In genomic region chr19:1847684-1848398, GRCh38 we compare ENCODE assay signal across 8 cellular contexts. TPM values are rescaled to one million over a fixed set of nuclear protein-coding genes. Genes with fewer than 3 reads are reported as not detected.
A peak's percentile ranks its signal among the peaks of the same experiment; 100 is the strongest.
DNase-seq lines count a peak whose midpoint lies in the region; ATAC-seq lines count a peak whose summit lies in the region.

No MANE protein-coding gene starts in this region.

- H3K36me3 ChIP-seq in mesenchymal stem cell (ENCODE audit: control insufficient read depth in 1 of 2, insufficient read depth in 2 of 2, low read depth in 1 of 2, low read length in 2 of 2): peaks cover 4 to 53% of the 10 kb centered on the region in 2 experiments
- H3K36me3 ChIP-seq in urinary bladder (ENCODE audit: insufficient read depth): no peaks in the 10 kb centered on the region

- no peak for DNase-seq in activated CD4-positive, CD25-positive, alpha-beta regulatory T cell (lab: John Stamatoyannopoulos, UW)
- DNase-seq in RPMI7951 (ENCODE audit: low read depth): peak; percentile 55
- peak; percentile 80 for DNase-seq in dermis blood vessel endothelial cell
- peak; percentile 88 for DNase-seq in mesenchymal stem cell
- DNase-seq in ecto neural progenitor cell (ENCODE audit: low spot score): no peak

- under 1% methylated on average over 64 of the region's 72 CpGs for WGBS in mesenchymal stem cell
- under 1% methylated on average over 71 of the region's 72 CpGs for WGBS in urinary bladder

- H2BK12ac ChIP-seq in mesenchymal stem cell (ENCODE audit: low read length in 2 of 2): no peak overlapping the region

- peak; percentile 13 to 22 for ATAC-seq in activated CD4-positive, CD25-positive, alpha-beta regulatory T cell treated with anti-CD3 and anti-CD28 coated beads, Interleukin-2, amount 50 U/mL, for 24 hours
- ATAC-seq in HG02970 (IDR thresholded peaks at IDR 0.05; ENCODE audit: low FRiP score, unreplicated experiment): peak; percentile 27

- peak overlapping the region; percentile 82 for H3K4me2 ChIP-seq in mesenchymal stem cell (ENCODE audit: low read length, poor library complexity, severe bottlenecking)

- no peaks in the 10 kb centered on the region for H3K27me3 ChIP-seq in mesenchymal stem cell (ENCODE audit: control insufficient read depth in 1 of 2, insufficient read depth in 1 of 2, low read length in 2 of 2)

- H3K4me1 ChIP-seq in mesenchymal stem cell (ENCODE audit: control insufficient read depth, insufficient read depth, low read depth, low read length) (peaks cover 30% of the 10 kb centered on the region), urinary bladder (ENCODE audit: insufficient read depth) (peaks cover 3% of the 10 kb centered on the region)

- H2AK5ac ChIP-seq in mesenchymal stem cell (ENCODE audit: low read length, severe bottlenecking): no peak overlapping the region

- peak overlapping the region; percentile 81 for H2BK15ac ChIP-seq in mesenchymal stem cell (ENCODE audit: low read depth, poor library complexity, severe bottlenecking)

- peaks cover 21% of the 10 kb centered on the region for H3K79me1 ChIP-seq in mesenchymal stem cell (replicated peaks; ENCODE audit: low read length, poor library complexity, severe bottlenecking)

- H3K27ac ChIP-seq in mesenchymal stem cell (ENCODE audit: low read length, poor library complexity, severe bottlenecking) (peak overlapping the region; percentile 31), urinary bladder (ENCODE audit: low read depth) (peak overlapping the region; percentile 96)

- H2BK5ac ChIP-seq in mesenchymal stem cell (ENCODE audit: low read depth, low read length, poor library complexity, severe bottlenecking): peak overlapping the region; percentile 99

- H2BK120ac ChIP-seq in mesenchymal stem cell (ENCODE audit: low read depth, low read length): peak overlapping the region; percentile 97

- no peak overlapping the region for H2AFZ ChIP-seq in mesenchymal stem cell (ENCODE audit: low read depth, low read length)

- H4K8ac ChIP-seq in mesenchymal stem cell (ENCODE audit: low read length): peak overlapping the region; percentile 42

- peak overlapping the region; percentile 99 for H3K9ac ChIP-seq in mesenchymal stem cell (ENCODE audit: low read length)

- H4K91ac ChIP-seq in mesenchymal stem cell (ENCODE audit: low read length): peak overlapping the region; percentile 20

- H3K4me3 ChIP-seq in mesenchymal stem cell (ENCODE audit: insufficient read depth in 1 of 2, low read depth in 1 of 2, low read length in 2 of 2): peak overlapping the region; percentile 77 to 89
- peak overlapping the region; percentile 96 for H3K4me3 ChIP-seq in urinary bladder (ENCODE audit: low read depth, low read length)

- peak overlapping the region; percentile 13 to 100 for H3K18ac ChIP-seq in mesenchymal stem cell (ENCODE audit: low read depth in 1 of 2, low read length in 2 of 2)

- H3K9me3 ChIP-seq in mesenchymal stem cell (ENCODE audit: control insufficient read depth, low read length): no peaks in the 10 kb centered on the region

- H3K14ac ChIP-seq in mesenchymal stem cell (ENCODE audit: low read length in 2 of 2): no peak overlapping the region

- H3K23ac ChIP-seq in mesenchymal stem cell (ENCODE audit: low read length in 2 of 2): peak overlapping the region in 1 of 2 experiments; percentile 20

- peak overlapping the region; percentile 88 to 98 for H3K4ac ChIP-seq in mesenchymal stem cell (ENCODE audit: low read depth in 1 of 2, low read length in 2 of 2)

RNA-seq across cellular contexts. Expression of gene REXO1, which starts 0.4 kb away (rescaled TPM):
- 3.3 and 3.5 TPM in 2 replicates for total RNA-seq in RPMI7951 (2014; rRNA removed; shearing (Covaris generic))
- total RNA-seq in dermis blood vessel endothelial cell: 8.7 and 14.0 TPM in 2 replicates
- 16.0 TPM for polyA plus RNA-seq in mesenchymal stem cell (2013, experiment 1 of 2)
- polyA plus RNA-seq in mesenchymal stem cell (2013, experiment 2 of 2): 14.2 TPM
- total RNA-seq in urinary bladder: 7.9 TPM
- 20.5 TPM for polyA plus RNA-seq in urinary bladder

RNA-seq across cellular contexts. Expression of gene KLF16, which starts 15.5 kb away (rescaled TPM):
- total RNA-seq in RPMI7951 (2014; rRNA removed; shearing (Covaris generic)): 2.9 and 4.2 TPM in 2 replicates
- total RNA-seq in dermis blood vessel endothelial cell (5.3 and 9.5 TPM in 2 replicates), urinary bladder (3.6 TPM)
- 25.8 TPM for polyA plus RNA-seq in mesenchymal stem cell (2013, experiment 1 of 2)
- 28.0 TPM for polyA plus RNA-seq in mesenchymal stem cell (2013, experiment 2 of 2)
- polyA plus RNA-seq in urinary bladder: 17.6 TPM

RNA-seq across cellular contexts. Expression of gene ATP8B3, which starts 35.8 kb away (rescaled TPM):
- 5.5 and 7.8 TPM in 2 replicates for total RNA-seq in RPMI7951 (2014; rRNA removed; shearing (Covaris generic))
- total RNA-seq in dermis blood vessel endothelial cell: 0.85 and 1.2 TPM in 2 replicates
- polyA plus RNA-seq in mesenchymal stem cell (2013, experiment 1 of 2): 3.5 TPM
- polyA plus RNA-seq in mesenchymal stem cell (2013, experiment 2 of 2): 3.2 TPM
- 1.4 TPM for total RNA-seq in urinary bladder
- polyA plus RNA-seq in urinary bladder: 1.6 TPM

RNA-seq across cellular contexts. Expression of gene ABHD17A, which starts 37.5 kb away (rescaled TPM):
- total RNA-seq in RPMI7951 (2014; rRNA removed; shearing (Covaris generic)): 42.1 and 61.5 TPM in 2 replicates
- total RNA-seq in dermis blood vessel endothelial cell: 111 and 142 TPM in 2 replicates
- 60.5 TPM for polyA plus RNA-seq in mesenchymal stem cell (2013, experiment 1 of 2)
- polyA plus RNA-seq in mesenchymal stem cell (2013, experiment 2 of 2): 60.5 TPM
- total RNA-seq in urinary bladder: 41.9 TPM
- polyA plus RNA-seq in urinary bladder: 99.7 TPM

RNA-seq across cellular contexts. Expression of gene ADAT3, which starts 57.4 kb away (rescaled TPM):
- total RNA-seq in RPMI7951 (2014; rRNA removed; shearing (Covaris generic)): 1.3 and 2.4 TPM in 2 replicates
- total RNA-seq in dermis blood vessel endothelial cell (5.8 and 6.2 TPM in 2 replicates), urinary bladder (1.4 TPM)
- 4.9 TPM for polyA plus RNA-seq in mesenchymal stem cell (2013, experiment 1 of 2)
- 4.9 TPM for polyA plus RNA-seq in mesenchymal stem cell (2013, experiment 2 of 2)
- 4.3 TPM for polyA plus RNA-seq in urinary bladder

Comparison
In these comparisons a context has a peak if more than half of its experiments do, and no peak if none do; other contexts are left out.
1. DNase-seq: peak in RPMI7951 (single experiment), dermis blood vessel endothelial cell (single experiment) and mesenchymal stem cell (single experiment); none in activated CD4-positive, CD25-positive, alpha-beta regulatory T cell (0 of 4) and ecto neural progenitor cell (single experiment).